30 cellular contexts compared by ENCODE assay signal in the genomic region with DNA sequence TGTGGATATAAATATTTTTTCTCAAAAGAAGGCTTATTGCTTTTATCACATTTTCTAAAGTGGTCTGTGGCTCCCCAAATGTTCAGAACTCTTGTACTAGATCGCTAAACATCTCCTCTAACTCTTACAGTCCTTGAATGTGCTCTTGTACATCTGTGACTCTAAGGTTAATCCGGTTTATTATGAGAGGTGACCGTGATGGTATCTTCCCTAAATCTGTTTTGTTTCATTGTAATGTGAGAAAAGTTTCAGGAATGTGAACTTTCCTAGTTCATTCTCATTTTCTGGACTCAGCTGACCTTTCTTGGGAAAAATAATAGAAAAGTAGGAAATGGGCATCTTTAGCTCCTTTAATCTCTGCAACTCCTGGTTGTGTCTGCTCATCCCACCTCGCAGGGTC.
A peak's percentile ranks its signal among the peaks of the same experiment; 100 is the strongest.
DNase-seq lines count a peak whose midpoint lies in the region; ATAC-seq, FAIRE-seq and TF ChIP-seq lines count a peak whose summit lies in the region.
"Had no signal": no experiment of that assay in that cellular context is flagged by ENCODE, and none has a peak within 500 bp of the region (broad histone marks: within the 10 kb centered on the region; RNA-seq: fewer than 3 reads in every experiment).

No MANE protein-coding gene starts in this region.

- H3K27me3 ChIP-seq in Loucy (ENCODE audit: insufficient read depth, low read length, poor library complexity, severe bottlenecking) (no peaks in the 10 kb centered on the region), muscle layer of colon (ENCODE audit: control insufficient read depth in 1 of 2, insufficient read depth in 2 of 2, low read length in 2 of 2) (no peaks in the 10 kb centered on the region), suprapubic skin (no peaks in the 10 kb centered on the region), Caco-2 (replicated peaks; ENCODE audit: control insufficient read depth, insufficient read depth, low read length) (no peaks in the 10 kb centered on the region), A673 (replicated peaks; ENCODE audit: insufficient read depth, low read depth, low read length, poor library complexity) (no peaks in the 10 kb centered on the region)
- H3K27me3 ChIP-seq: BLaER1 treated with 17β-estradiol and CSF1 and Interleukin-3, amounts not matched to agents 10 nM and 100 nM; upper lobe of left lung had no signal

- H3K4me3 ChIP-seq in Loucy (ENCODE audit: low read length, poor library complexity, severe bottlenecking) (no peak overlapping the region), muscle layer of colon (ENCODE audit: low read depth in 1 of 2, low read length in 2 of 2) (no peak overlapping the region), suprapubic skin (no peak overlapping the region), Caco-2 (ENCODE audit: low read depth, low read length) (no peak overlapping the region), A673 (ENCODE audit: low read depth, low read length, poor library complexity, severe bottlenecking) (no peak overlapping the region)
- H3K4me3 ChIP-seq: BLaER1 treated with 17β-estradiol and CSF1 and Interleukin-3, amounts not matched to agents 10 nM and 100 nM; K562; upper lobe of left lung had no signal

- CTCF ChIA-PET in Caco-2 (lab: Charles Lee) (no interaction called here), A673 (lab: Charles Lee) (no interaction called here)

- H3K4me1 Mint-ChIP-seq in Caco-2 (ENCODE audit: low read depth, unreplicated experiment) = peaks cover 8% of the 10 kb centered on the region
- H3K4me1 Mint-ChIP-seq: activated CD4-positive, alpha-beta memory T cell treated with anti-CD3 and anti-CD28 coated beads, Interleukin-2, amount 10 ng/mL, durations not matched to agents 7 days and 5 days; activated T-helper 17 cell treated with anti-CD3 and anti-CD28 coated beads, Interleukin-2, amount 50 U/mL, for 72 hours; stimulated activated naive CD8-positive, alpha-beta T cell treated with anti-CD3 and anti-CD28 coated beads, Interleukin-15, amount 100 ng/mL, for 72 hours had no signal

- H3K27ac Mint-ChIP-seq in Caco-2 (ENCODE audit: unreplicated experiment) = no peak overlapping the region
- H3K27ac Mint-ChIP-seq: activated CD4-positive, alpha-beta memory T cell treated with anti-CD3 and anti-CD28 coated beads, Interleukin-2, amount 10 ng/mL, durations not matched to agents 7 days and 5 days; activated naive CD4-positive, alpha-beta T cell treated with anti-CD3 and anti-CD28 coated beads, Interleukin-2, amount 50 U/mL, for 72 hours; activated T-helper 17 cell treated with anti-CD3 and anti-CD28 coated beads, Interleukin-2, amount 50 U/mL, for 72 hours; nephron progenitor cell had no signal

- TF ChIP-seq EP300 in suprapubic skin (IDR thresholded peaks at IDR 0.05) = no peak

- H3K79me2 ChIP-seq in Loucy (ENCODE audit: insufficient read depth, low read length) = no peaks in the 10 kb centered on the region

- 84% methylated on average over 4 of the region's 4 CpGs for WGBS in suprapubic skin

- H3K27me3 Mint-ChIP-seq in Caco-2 (ENCODE audit: insufficient read depth, unreplicated experiment) = peaks cover 6% of the 10 kb centered on the region
- H3K27me3 Mint-ChIP-seq: activated CD4-positive, alpha-beta memory T cell treated with anti-CD3 and anti-CD28 coated beads, Interleukin-2, amount 10 ng/mL, durations not matched to agents 7 days and 5 days; stimulated activated naive CD8-positive, alpha-beta T cell treated with anti-CD3 and anti-CD28 coated beads, Interleukin-15, amount 100 ng/mL, for 72 hours had no signal

- no peaks in the 10 kb centered on the region for H3K36me3 Mint-ChIP-seq in Caco-2 (ENCODE audit: insufficient read depth, unreplicated experiment)
- H3K36me3 Mint-ChIP-seq: activated naive CD4-positive, alpha-beta T cell treated with anti-CD3 and anti-CD28 coated beads, Interleukin-2, amount 50 U/mL, for 72 hours had no signal

- H3K4me3 Mint-ChIP-seq in Caco-2 (ENCODE audit: unreplicated experiment) = no peak overlapping the region
- H3K4me3 Mint-ChIP-seq: activated CD4-positive, alpha-beta memory T cell treated with anti-CD3 and anti-CD28 coated beads, Interleukin-2, amount 10 ng/mL, durations not matched to agents 7 days and 5 days; activated T-helper 17 cell treated with anti-CD3 and anti-CD28 coated beads, Interleukin-2, amount 50 U/mL, for 72 hours; nephron progenitor cell; stimulated activated naive CD8-positive, alpha-beta T cell treated with anti-CD3 and anti-CD28 coated beads, Interleukin-15, amount 100 ng/mL, for 72 hours had no signal

- no peaks in the 10 kb centered on the region for H3F3A ChIP-seq in Loucy (ENCODE audit: low read depth)

- H3K4me1 ChIP-seq in Loucy (ENCODE audit: insufficient read depth, low read length, poor library complexity, severe bottlenecking) (peaks cover 9% of the 10 kb centered on the region), muscle layer of colon (ENCODE audit: insufficient read depth, low read length) (peaks cover 64% of the 10 kb centered on the region), suprapubic skin (peaks cover 35% of the 10 kb centered on the region), Caco-2 (peaks cover 9% of the 10 kb centered on the region; the same call in 1 of the 2 replicates), A673 (ENCODE audit: insufficient read depth, low read length, poor library complexity, severe bottlenecking) (peaks cover 38% of the 10 kb centered on the region)

- intact Hi-C loops in left colon (cut with DNase I, micrococcal nuclease) = no loop called here
- intact Hi-C loops in Caco-2 (cut with micrococcal nuclease; ENCODE audit: unreplicated experiment) = loop anchor here (5.0 kb wide), 1 partner anchor 44 kb away; no protein-coding TSS in a partner anchor
- intact Hi-C loops in A673 (cut with micrococcal nuclease; ENCODE audit: unreplicated experiment) = no loop called here

- peak; percentile 78 for FAIRE-seq in endometrium (lab: Jason Lieb, UNC)
- FAIRE-seq: bronchial epithelial cell, G401.6, K562 had no signal

- TF ChIP-seq CTCF in Loucy (conservative IDR thresholded peaks at IDR 0.05; ENCODE audit: low read length) = no peak
- TF ChIP-seq CTCF in suprapubic skin (IDR thresholded peaks at IDR 0.05) = no peak
- TF ChIP-seq CTCF in Caco-2 (IDR thresholded peaks at IDR 0.05; ENCODE audit: insufficient read depth in 1 of 2, low read depth in 1 of 2, low read length in 1 of 2, severe bottlenecking in 1 of 2, unreplicated experiment in 1 of 2) = no peak
- no peak for TF ChIP-seq CTCF in A673 (conservative IDR thresholded peaks at IDR 0.05; ENCODE audit: low read depth, low read length)

- DNase-seq in suprapubic skin (ENCODE audit: low spot score in 2 of 2) (no peak), left colon (no peak), Caco-2 (no peak), A673 (ENCODE audit: low spot score) (no peak)
- no peak for DNase-seq in stimulated activated CD4-positive, alpha-beta T cell treated with anti-CD3 and anti-CD28 coated beads, Interleukin-12 subunit alpha, Interleukin-12 subunit beta, amount 100 ng/mL, for 4 hours
- DNase-seq: activated CD4-positive, alpha-beta memory T cell treated with anti-CD3 and anti-CD28 coated beads, Interleukin-2, amount 10 ng/mL, durations not matched to agents 7 days and 5 days; activated CD4-positive, alpha-beta T cell treated with anti-CD3 and anti-CD28 coated beads for 1 hour; cortex of kidney; DMS53; GOT3; left ventricle myocardium superior; NCI-H1417 treated with DMSO at 0.1 percent for 48 hours; NCI-H446 treated with DMSO at 0.1 percent for 48 hours; NCI-H82; nephron progenitor cell; stimulated activated CD4-positive, alpha-beta T cell treated with anti-CD3 and anti-CD28 coated beads, Interleukin-1b, Interleukin-23, amount 100 ng/mL, for 48 hours; stimulated activated CD8-positive, alpha-beta memory T cell treated with anti-CD3 and anti-CD28 coated beads, Interleukin-4, amount 100 ng/mL, for 48 hours; stimulated activated naive CD8-positive, alpha-beta T cell treated with anti-CD3 and anti-CD28 coated beads, Interleukin-15, amount 100 ng/mL, for 72 hours; upper lobe of left lung had no signal

- H3K9ac ChIP-seq in Loucy (ENCODE audit: low read depth, low read length, poor library complexity, severe bottlenecking) (no peak overlapping the region), muscle layer of colon (ENCODE audit: low read length) (no peak overlapping the region)
- H3K9ac ChIP-seq: BLaER1 treated with 17β-estradiol and CSF1 and Interleukin-3, amounts not matched to agents 10 nM and 100 nM had no signal

- no peaks in the 10 kb centered on the region for H3K9me2 ChIP-seq in Loucy (replicated peaks; ENCODE audit: low read depth, low read length)

- H3K27ac ChIP-seq in muscle layer of colon (ENCODE audit: low read depth, low read length) (peak overlapping the region; percentile 33), suprapubic skin (peak overlapping the region; percentile 38), A673 (ENCODE audit: low read depth, low read length, poor library complexity, severe bottlenecking) (no peak overlapping the region)
- H3K27ac ChIP-seq: BLaER1 treated with 17β-estradiol and CSF1 and Interleukin-3, amounts not matched to agents 10 nM and 100 nM; RWPE1 had no signal

- POLR2A ChIA-PET in Caco-2 (lab: Charles Lee) = no interaction called here
- POLR2A ChIA-PET in A673 (lab: Charles Lee; ENCODE audit: low non-redundant PET) = no interaction called here

- no peaks in the 10 kb centered on the region for H3K9me3 ChIP-seq in Loucy (ENCODE audit: insufficient read depth, low read depth, low read length)
- no peaks in the 10 kb centered on the region for H3K9me3 ChIP-seq in muscle layer of colon (ENCODE audit: low read length)
- no peaks in the 10 kb centered on the region for H3K9me3 ChIP-seq in suprapubic skin
- no peaks in the 10 kb centered on the region for H3K9me3 ChIP-seq in Caco-2
- H3K9me3 ChIP-seq in A673 (ENCODE audit: low read depth, low read length, poor library complexity, severe bottlenecking) = no peaks in the 10 kb centered on the region
- H3K9me3 ChIP-seq: BLaER1 treated with 17β-estradiol and CSF1 and Interleukin-3, amounts not matched to agents 10 nM and 100 nM; upper lobe of left lung had no signal

- H2AFZ ChIP-seq in Loucy (ENCODE audit: low read length) = 0 out of 2 replicates have a peak overlapping the region, but pooled peaks have one; percentile 29

- H4K20me1 ChIP-seq in Loucy (ENCODE audit: insufficient read depth, low read length, poor library complexity, severe bottlenecking) = no peaks in the 10 kb centered on the region
- H4K20me1 ChIP-seq: BLaER1 treated with 17β-estradiol and CSF1 and Interleukin-3, amounts not matched to agents 10 nM and 100 nM had no signal

- H3K9me3 Mint-ChIP-seq in Caco-2 (ENCODE audit: unreplicated experiment) = no peaks in the 10 kb centered on the region
- H3K9me3 Mint-ChIP-seq: activated CD4-positive, alpha-beta memory T cell treated with anti-CD3 and anti-CD28 coated beads, Interleukin-2, amount 10 ng/mL, durations not matched to agents 7 days and 5 days; activated T-helper 17 cell treated with anti-CD3 and anti-CD28 coated beads, Interleukin-2, amount 50 U/mL, for 72 hours; nephron progenitor cell; stimulated activated naive CD8-positive, alpha-beta T cell treated with anti-CD3 and anti-CD28 coated beads, Interleukin-15, amount 100 ng/mL, for 72 hours had no signal

- no peak for ATAC-seq in left colon
- ATAC-seq: activated naive CD4-positive, alpha-beta T cell treated with anti-CD3 and anti-CD28 coated beads, Interleukin-2, amount 50 U/mL, for 72 hours; activated T-helper 17 cell treated with anti-CD3 and anti-CD28 coated beads, Interleukin-2, amount 50 U/mL, for 72 hours; esophagus mucosa; K562; stimulated activated naive CD8-positive, alpha-beta T cell treated with anti-CD3 and anti-CD28 coated beads, Interleukin-15, amount 100 ng/mL, for 72 hours had no signal

- no peaks in the 10 kb centered on the region for H3K36me3 ChIP-seq in Loucy (ENCODE audit: insufficient read depth, low read length)
- no peaks in the 10 kb centered on the region for H3K36me3 ChIP-seq in muscle layer of colon (ENCODE audit: insufficient read depth, low read length)
- no peaks in the 10 kb centered on the region for H3K36me3 ChIP-seq in suprapubic skin
- no peaks in the 10 kb centered on the region for H3K36me3 ChIP-seq in Caco-2 (ENCODE audit: control insufficient read depth, insufficient read depth, low read length)
- no peaks in the 10 kb centered on the region for H3K36me3 ChIP-seq in A673 (ENCODE audit: insufficient read depth, low read length, poor library complexity, severe bottlenecking)
- H3K36me3 ChIP-seq: BLaER1 treated with 17β-estradiol and CSF1 and Interleukin-3, amounts not matched to agents 10 nM and 100 nM; upper lobe of left lung had no signal

- no peak for TF ChIP-seq POLR2A in suprapubic skin (IDR thresholded peaks at IDR 0.05)

- no peak overlapping the region for H3K4me2 ChIP-seq in Loucy (ENCODE audit: low read depth, low read length, poor library complexity, severe bottlenecking)
- H3K4me2 ChIP-seq: BLaER1 treated with 17β-estradiol and CSF1 and Interleukin-3, amounts not matched to agents 10 nM and 100 nM had no signal

- BruUV-seq in Caco-2 (replicated peaks; lab: Mats Ljungman, UMichigan) (no TSS peak), A673 (replicated peaks; lab: Mats Ljungman, UMichigan) (no TSS peak)
